ENCODE assay signal across 9 cellular contexts in genomic region chr20:24470031-24470781, GRCh38. TPM values are rescaled to one million over a fixed set of nuclear protein-coding genes. Genes with fewer than 3 reads are reported as not detected.
DNase-seq lines count a peak whose midpoint lies in the region.
"Had no signal": no experiment of that assay in that cellular context is flagged by ENCODE, and none has a peak within 500 bp of the region (broad histone marks: within the 10 kb centered on the region; RNA-seq: fewer than 3 reads in every experiment).

No MANE protein-coding gene starts in this region.

- H3K36me3 Mint-ChIP-seq in activated CD4-positive, alpha-beta memory T cell treated with anti-CD3 and anti-CD28 coated beads, Interleukin-2, amount 10 ng/mL, durations not matched to agents 7 days and 5 days (ENCODE audit: low read depth), result no peaks in the 10 kb centered on the region

- no peaks in the 10 kb centered on the region for H3F3A ChIP-seq in GM23248 (ENCODE audit: insufficient read depth)

- peak overlapping the region; percentile 74 for H3K4me3 ChIP-seq in GM23248
- H3K4me3 ChIP-seq in iPS-18a (ENCODE audit: low read length), result peak overlapping the region; percentile 66
- H3K4me3 ChIP-seq in skeletal muscle cell (ENCODE audit: low read depth, low read length), result peak overlapping the region; percentile 42
- no peak overlapping the region for H3K4me3 ChIP-seq in HAP-1

- peak overlapping the region; percentile 50 for H3K9ac ChIP-seq in GM23248
- peak overlapping the region; percentile 29 for H3K9ac ChIP-seq in iPS-18a (ENCODE audit: low read length)

- H3K27me3 Mint-ChIP-seq in activated CD4-positive, alpha-beta memory T cell treated with anti-CD3 and anti-CD28 coated beads, Interleukin-2, amount 10 ng/mL, durations not matched to agents 7 days and 5 days, result peaks cover 52% of the 10 kb centered on the region

- 3 to 4% methylated on average over 40 to 43 of the region's 43 CpGs for whole genome bisulfite sequencing in GM23248 (ENCODE audit: low coverage in 1 of 2, low lambda C conversion rate in 2 of 2, missing lambda C conversion rate in 2 of 2), 2 experiments

- peak overlapping the region; percentile 84 for H2AFZ ChIP-seq in GM23248

- H4K20me1 ChIP-seq in GM23248 (ENCODE audit: insufficient read depth), result no peaks in the 10 kb centered on the region

- POLR2A ChIA-PET in activated CD4-positive, alpha-beta memory T cell treated with anti-CD3 and anti-CD28 coated beads, Interleukin-2, amount 10 ng/mL, durations not matched to agents 7 days and 5 days (lab: Charles Lee), result no interaction called here

- H3K36me3 ChIP-seq in GM23248 (ENCODE audit: low read depth) (no peaks in the 10 kb centered on the region), iPS-18a (ENCODE audit: control insufficient read depth, low read depth, low read length) (no peaks in the 10 kb centered on the region), HAP-1 (replicated peaks) (no peaks in the 10 kb centered on the region)

- peak overlapping the region; percentile 62 for H3K4me2 ChIP-seq in GM23248 (ENCODE audit: unreplicated experiment)

- DNase-seq in GM23248 (peak; percentile 50), amygdala (lab: John Stamatoyannopoulos, UW) (peak in 29 of 56 donors; percentile 25 to 78 (median 55)), skeletal muscle cell (ENCODE audit: low read depth) (no peak), T-helper 9 cell (no peak), OCI-M2 (lab: John Stamatoyannopoulos, UW; ENCODE audit: unreplicated experiment) (no peak), HAP-1 (ENCODE audit: low spot score in 2 of 2) (no peak)
- no peak for DNase-seq in activated CD4-positive, alpha-beta memory T cell treated with anti-CD3 and anti-CD28 coated beads, Interleukin-2, amount 10 ng/mL, durations not matched to agents 7 days and 5 days
- DNase-seq: Kasumi-1 had no signal

- H3K27ac Mint-ChIP-seq in activated CD4-positive, alpha-beta memory T cell treated with anti-CD3 and anti-CD28 coated beads, Interleukin-2, amount 10 ng/mL, durations not matched to agents 7 days and 5 days, result no peak overlapping the region

- no peaks in the 10 kb centered on the region for H3K9me3 ChIP-seq in GM23248 (ENCODE audit: low read depth)
- H3K9me3 ChIP-seq in iPS-18a (ENCODE audit: control insufficient read depth, low read depth, low read length), result no peaks in the 10 kb centered on the region
- no peaks in the 10 kb centered on the region for H3K9me3 ChIP-seq in HAP-1

- CTCF ChIA-PET in activated CD4-positive, alpha-beta memory T cell treated with anti-CD3 and anti-CD28 coated beads, Interleukin-2, amount 10 ng/mL, durations not matched to agents 7 days and 5 days (lab: Charles Lee), result no interaction called here

- no peak overlapping the region for H3K4me3 Mint-ChIP-seq in activated CD4-positive, alpha-beta memory T cell treated with anti-CD3 and anti-CD28 coated beads, Interleukin-2, amount 10 ng/mL, durations not matched to agents 7 days and 5 days

- H3K9me3 Mint-ChIP-seq in activated CD4-positive, alpha-beta memory T cell treated with anti-CD3 and anti-CD28 coated beads, Interleukin-2, amount 10 ng/mL, durations not matched to agents 7 days and 5 days, result no peaks in the 10 kb centered on the region

- H3K27me3 ChIP-seq in GM23248 (replicated peaks; ENCODE audit: insufficient read depth) (peaks cover 23% of the 10 kb centered on the region; the same call in 1 of the 2 replicates), iPS-18a (ENCODE audit: control insufficient read depth, insufficient read depth, low read length) (peaks cover 72% of the 10 kb centered on the region), HAP-1 (ENCODE audit: low read depth) (peaks cover 4% of the 10 kb centered on the region; the same call in 1 of the 2 replicates)

- in situ Hi-C loops in GM23248 (cut with MboI) (no loop called here), HAP-1 (cut with MboI; ENCODE audit: low sequenced_read_pairs) (no loop called here)

- H3K4me1 ChIP-seq in GM23248 (ENCODE audit: insufficient read depth) (no peaks in the 10 kb centered on the region), iPS-18a (ENCODE audit: control insufficient read depth, low read depth, low read length) (peaks cover 30% of the 10 kb centered on the region), HAP-1 (no peaks in the 10 kb centered on the region)

- H3K27ac ChIP-seq in GM23248, result no peak overlapping the region
- no peak overlapping the region for H3K27ac ChIP-seq in iPS-18a (ENCODE audit: low read length)

- H3K4me1 Mint-ChIP-seq in activated CD4-positive, alpha-beta memory T cell treated with anti-CD3 and anti-CD28 coated beads, Interleukin-2, amount 10 ng/mL, durations not matched to agents 7 days and 5 days, result no peaks in the 10 kb centered on the region

- no peaks in the 10 kb centered on the region for H3K9me2 ChIP-seq in GM23248 (ENCODE audit: insufficient read depth)

- no peaks in the 10 kb centered on the region for H3K79me2 ChIP-seq in GM23248 (ENCODE audit: insufficient read depth)

RNA-seq across cellular contexts. Expression of gene SYNDIG1, which starts 0.8 kb away (rescaled TPM):
- total RNA-seq in GM23248 (2014; rRNA removed; shearing (Covaris generic)), result 1.1 and 2.6 TPM in 2 replicates
- 0.91 and 1.6 TPM in 2 replicates for polyA plus RNA-seq in GM23248 (2016; fragmentation: Nextera tagmentation; extraction: Ambion mirVana)
- total RNA-seq in activated CD4-positive, alpha-beta memory T cell treated with anti-CD3 and anti-CD28 coated beads, Interleukin-2, amount 10 ng/mL, durations not matched to agents 7 days and 5 days, result not detected

Comparison
In these comparisons a context has a peak if more than half of its experiments do, and no peak if none do; other contexts are left out.
1. DNase-seq: peak in GM23248 (single experiment) and amygdala (29 of 56); none in skeletal muscle cell (single experiment), T-helper 9 cell (single experiment), activated CD4-positive, alpha-beta memory T cell treated with anti-CD3 and anti-CD28 coated beads, Interleukin-2, amount 10 ng/mL, durations not matched to agents 7 days and 5 days (single experiment), OCI-M2 (single experiment) and HAP-1 (0 of 2).